ENCODE assay signal across 10 cellular contexts in the genomic region with DNA sequence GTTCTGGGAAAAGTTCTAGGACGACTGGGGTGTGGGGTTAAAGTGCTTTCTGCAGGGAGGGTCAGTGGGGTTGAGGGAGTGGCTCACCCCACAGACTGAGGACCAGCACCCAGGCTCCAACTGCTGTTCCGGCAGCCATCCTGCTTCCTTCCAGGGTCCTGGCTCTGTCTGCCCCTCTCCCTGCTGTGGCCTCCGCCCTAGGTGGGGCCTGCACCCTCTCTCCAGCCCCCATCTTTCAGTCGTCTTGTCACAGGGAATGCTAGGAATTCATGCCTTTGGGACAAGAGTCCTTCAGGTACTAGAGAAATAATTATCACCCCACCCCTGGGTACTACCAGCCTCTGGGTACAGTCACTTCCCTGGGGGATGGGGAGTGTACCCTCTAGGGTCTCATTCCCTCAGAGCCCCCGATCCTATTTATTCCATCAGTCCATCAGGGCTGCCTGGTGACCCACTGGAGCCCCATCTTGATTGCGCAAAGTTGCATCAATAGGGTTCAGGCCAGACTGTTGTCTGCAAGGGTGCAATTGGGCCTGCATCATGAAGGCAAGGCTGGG. TPM values are rescaled to one million over a fixed set of nuclear protein-coding genes. Genes with fewer than 3 reads are reported as not detected.
DNase-seq lines count a peak whose midpoint lies in the region; ATAC-seq, FAIRE-seq and TF ChIP-seq lines count a peak whose summit lies in the region.
"Had no signal": no experiment of that assay in that cellular context is flagged by ENCODE, and none has a peak within 500 bp of the region (broad histone marks: within the 10 kb centered on the region; RNA-seq: fewer than 3 reads in every experiment).

A gene (minus strand): TSS at position 170 of the 557 bp plus-strand sequence. CDS start 31 bp downstream, at position 139.

- H3K27ac ChIP-seq in left lung, result peak within 1 kb of the TSS; percentile 57 to 68
- H3K27ac ChIP-seq in stomach smooth muscle (ENCODE audit: low read length), result peak within 1 kb of the TSS; percentile 60

- peaks cover 67% of the 10 kb centered on the region for H3K36me3 Mint-ChIP-seq in activated CD4-positive, alpha-beta T cell treated with anti-CD3 and anti-CD28 coated beads, Interleukin-2, amount 10 ng/mL, durations not matched to agents 24 days and 14 days (ENCODE audit: low read depth)
- peaks cover 40% of the 10 kb centered on the region for H3K36me3 Mint-ChIP-seq in WTC11

- peak within 1 kb of the TSS; percentile 5 to 22 for H3K9ac ChIP-seq in stomach smooth muscle (ENCODE audit: low read length in 2 of 2)

- H3K9me3 Mint-ChIP-seq in activated CD4-positive, alpha-beta T cell treated with anti-CD3 and anti-CD28 coated beads, Interleukin-2, amount 10 ng/mL, durations not matched to agents 24 days and 14 days, result no peaks in the 10 kb centered on the region
- no peaks in the 10 kb centered on the region for H3K9me3 Mint-ChIP-seq in WTC11

- H3K4me3 ChIP-seq in left lung (no peak within 1 kb of the TSS), stomach smooth muscle (ENCODE audit: low read length in 2 of 2) (no peak within 1 kb of the TSS)

- H3K27ac Mint-ChIP-seq in activated CD4-positive, alpha-beta T cell treated with anti-CD3 and anti-CD28 coated beads, Interleukin-2, amount 10 ng/mL, durations not matched to agents 24 days and 14 days, result peak within 1 kb of the TSS; percentile 67
- H3K27ac Mint-ChIP-seq in WTC11, result no peak within 1 kb of the TSS; the same call in 1 of the 2 replicates

- H3K36me3 ChIP-seq in left lung, result peaks cover 0 to 62% of the 10 kb centered on the region in 2 donors
- H3K36me3 ChIP-seq in stomach smooth muscle (ENCODE audit: control insufficient read depth in 2 of 2, insufficient read depth in 2 of 2, low read length in 2 of 2), result peaks cover 26 to 31% of the 10 kb centered on the region in 2 donors

- CTCF ChIA-PET in WTC11 (lab: Charles Lee), result no interaction called here

- no peak for TF ChIP-seq CTCF in WTC11 (IDR thresholded peaks at IDR 0.05)
- TF ChIP-seq CTCF in left lung (IDR thresholded peaks at IDR 0.05), result no peak
- TF ChIP-seq CTCF in D721Med (IDR thresholded peaks at IDR 0.05; ENCODE audit: insufficient read depth, missing control alignments), result no peak

- H3K4me3 Mint-ChIP-seq in activated CD4-positive, alpha-beta T cell treated with anti-CD3 and anti-CD28 coated beads, Interleukin-2, amount 10 ng/mL, durations not matched to agents 24 days and 14 days, result no peak within 1 kb of the TSS
- H3K4me3 Mint-ChIP-seq in WTC11, result no peak within 1 kb of the TSS

- H3K9me3 ChIP-seq in left lung (no peaks in the 10 kb centered on the region), stomach smooth muscle (ENCODE audit: control insufficient read depth in 2 of 2, low read length in 2 of 2) (no peaks in the 10 kb centered on the region)

- no peak for FAIRE-seq in D721Med (lab: Jason Lieb, UNC)
- FAIRE-seq in frontal cortex (lab: Jason Lieb, UNC), result no peak

- no peaks in the 10 kb centered on the region for H3K27me3 ChIP-seq in left lung
- no peaks in the 10 kb centered on the region for H3K27me3 ChIP-seq in stomach smooth muscle (ENCODE audit: control insufficient read depth in 1 of 2, insufficient read depth in 2 of 2, low read length in 2 of 2)

- H3K4me1 ChIP-seq in left lung (peaks cover 19 to 93% of the 10 kb centered on the region in 2 donors), stomach smooth muscle (ENCODE audit: control insufficient read depth, insufficient read depth, low read length) (peaks cover 49% of the 10 kb centered on the region)

- POLR2A ChIA-PET in WTC11 (lab: Charles Lee), result no interaction called here

- no peak for DNase-seq in activated CD4-positive, alpha-beta T cell treated with anti-CD3 and anti-CD28 coated beads, Interleukin-2, amount 10 ng/mL, durations not matched to agents 24 days and 14 days
- no peak for DNase-seq in activated CD4-positive, alpha-beta T cell treated with anti-CD3 and anti-CD28 coated beads for 4 hours
- DNase-seq in WTC11 (ENCODE audit: low spot score) (no peak), left lung (peak in 1 of 2 donors; percentile 65), D721Med (ENCODE audit: insufficient read length, low spot score) (no peak), frontal cortex (ENCODE audit: low spot score in 2 of 2) (no peak)
- DNase-seq: central memory CD4-positive, alpha-beta T cell; NCI-H524 treated with DMSO at 0.1 percent for 48 hours had no signal

- peaks cover 48% of the 10 kb centered on the region for H3K4me1 Mint-ChIP-seq in activated CD4-positive, alpha-beta T cell treated with anti-CD3 and anti-CD28 coated beads, Interleukin-2, amount 10 ng/mL, durations not matched to agents 24 days and 14 days
- peaks cover 19% of the 10 kb centered on the region for H3K4me1 Mint-ChIP-seq in WTC11

- no peaks in the 10 kb centered on the region for H3K27me3 Mint-ChIP-seq in activated CD4-positive, alpha-beta T cell treated with anti-CD3 and anti-CD28 coated beads, Interleukin-2, amount 10 ng/mL, durations not matched to agents 24 days and 14 days
- no peaks in the 10 kb centered on the region for H3K27me3 Mint-ChIP-seq in WTC11 (ENCODE audit: low read depth)

- ATAC-seq in WTC11 (no peak), left lung (peak; percentile 44), HG02678 (IDR thresholded peaks at IDR 0.05; ENCODE audit: unreplicated experiment) (no peak)

- intact Hi-C loops in activated CD4-positive, alpha-beta T cell treated with anti-CD3 and anti-CD28 coated beads, Interleukin-2, amount 10 ng/mL, durations not matched to agents 24 days and 14 days (cut with micrococcal nuclease), result no loop called here
- intact Hi-C loops in left lung (cut with DNase I), result no loop called here

TF ChIP-seq in WTC11, 78 proteins besides CTCF, POLR2A, EP300 and RAD21:
- TF ChIP-seq SOX15 (CRISPR knock-in tag; IDR thresholded peaks at IDR 0.05), result no peak
- TF ChIP-seq FOXP1 (CRISPR knock-in tag; IDR thresholded peaks at IDR 0.05; ENCODE audit: borderline replicate concordance), result no peak
- TF ChIP-seq NFYB (CRISPR knock-in tag; conservative IDR thresholded peaks at IDR 0.05; ENCODE audit: low read depth), result no peak
- TF ChIP-seq ZNF138 (CRISPR knock-in tag; conservative IDR thresholded peaks at IDR 0.05), result no peak
- TF ChIP-seq, protein P1, sequence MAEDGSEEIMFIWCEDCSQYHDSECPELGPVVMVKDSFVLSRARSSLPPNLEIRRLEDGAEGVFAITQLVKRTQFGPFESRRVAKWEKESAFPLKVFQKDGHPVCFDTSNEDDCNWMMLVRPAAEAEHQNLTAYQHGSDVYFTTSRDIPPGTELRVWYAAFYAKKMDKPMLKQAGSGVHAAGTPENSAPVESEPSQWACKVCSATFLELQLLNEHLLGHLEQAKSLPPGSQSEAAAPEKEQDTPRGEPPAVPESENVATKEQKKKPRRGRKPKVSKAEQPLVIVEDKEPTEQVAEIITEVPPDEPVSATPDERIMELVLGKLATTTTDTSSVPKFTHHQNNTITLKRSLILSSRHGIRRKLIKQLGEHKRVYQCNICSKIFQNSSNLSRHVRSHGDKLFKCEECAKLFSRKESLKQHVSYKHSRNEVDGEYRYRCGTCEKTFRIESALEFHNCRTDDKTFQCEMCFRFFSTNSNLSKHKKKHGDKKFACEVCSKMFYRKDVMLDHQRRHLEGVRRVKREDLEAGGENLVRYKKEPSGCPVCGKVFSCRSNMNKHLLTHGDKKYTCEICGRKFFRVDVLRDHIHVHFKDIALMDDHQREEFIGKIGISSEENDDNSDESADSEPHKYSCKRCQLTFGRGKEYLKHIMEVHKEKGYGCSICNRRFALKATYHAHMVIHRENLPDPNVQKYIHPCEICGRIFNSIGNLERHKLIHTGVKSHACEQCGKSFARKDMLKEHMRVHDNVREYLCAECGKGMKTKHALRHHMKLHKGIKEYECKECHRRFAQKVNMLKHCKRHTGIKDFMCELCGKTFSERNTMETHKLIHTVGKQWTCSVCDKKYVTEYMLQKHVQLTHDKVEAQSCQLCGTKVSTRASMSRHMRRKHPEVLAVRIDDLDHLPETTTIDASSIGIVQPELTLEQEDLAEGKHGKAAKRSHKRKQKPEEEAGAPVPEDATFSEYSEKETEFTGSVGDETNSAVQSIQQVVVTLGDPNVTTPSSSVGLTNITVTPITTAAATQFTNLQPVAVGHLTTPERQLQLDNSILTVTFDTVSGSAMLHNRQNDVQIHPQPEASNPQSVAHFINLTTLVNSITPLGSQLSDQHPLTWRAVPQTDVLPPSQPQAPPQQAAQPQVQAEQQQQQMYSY (CRISPR knock-in tag; IDR thresholded peaks at IDR 0.05), result no peak
- TF ChIP-seq ATF1 (CRISPR knock-in tag; IDR thresholded peaks at IDR 0.05), result no peak
- peak; percentile 35; the same call in 1 of the 2 replicates for TF ChIP-seq GABPB1 (CRISPR knock-in tag; IDR thresholded peaks at IDR 0.05)
- no peak for TF ChIP-seq JUN (CRISPR knock-in tag; IDR thresholded peaks at IDR 0.05)

RNA-seq across cellular contexts. Expression of the gene that starts here (rescaled TPM):
- total RNA-seq in activated CD4-positive, alpha-beta T cell treated with anti-CD3 and anti-CD28 coated beads, Interleukin-2, amount 10 ng/mL, durations not matched to agents 24 days and 14 days, result 20.7 and 24.1 TPM in 2 replicates
- 17.7 to 20.0 TPM (median 18.1 TPM) in 3 replicates for total RNA-seq in WTC11 (2021)
- total RNA-seq in left lung, result 100 to 1,000 TPM; 221 to 616 TPM
- total RNA-seq in frontal cortex, result 0.82 TPM

Comparison
In these comparisons a context has a peak if more than half of its experiments do, and no peak if none do; other contexts are left out.
1. RNA of the gene that starts here (total RNA-seq): 221 to 616 TPM in left lung, 20.7 to 24.1 TPM in activated CD4-positive, alpha-beta T cell treated with anti-CD3 and anti-CD28 coated beads, Interleukin-2, amount 10 ng/mL, durations not matched to agents 24 days and 14 days and 17.7 to 20.0 TPM in WTC11; 0.82 TPM in frontal cortex (single experiment); every median in the first group is over 10 times any median in the second.